In genomic region chr5:72459913-72460312, GRCh38 we compare ENCODE assay signal across 23 cellular contexts. TPM values are rescaled to one million over a fixed set of nuclear protein-coding genes. Genes with fewer than 3 reads are reported as not detected.
DNase-seq lines count a peak whose midpoint lies in the region; ATAC-seq, FAIRE-seq and TF ChIP-seq lines count a peak whose summit lies in the region.
"Had no signal": no experiment of that assay in that cellular context is flagged by ENCODE, and none has a peak within 500 bp of the region (broad histone marks: within the 10 kb centered on the region; RNA-seq: fewer than 3 reads in every experiment).

No MANE protein-coding gene starts in this region.

- H3K9me3 Mint-ChIP-seq in chondrocyte (ENCODE audit: low read depth) = no peaks in the 10 kb centered on the region
- no peaks in the 10 kb centered on the region for H3K9me3 Mint-ChIP-seq in nephron
- H3K9me3 Mint-ChIP-seq: CD4-positive, alpha-beta T cell; CD8-positive, alpha-beta memory T cell; GM23338; HFFc6 had no signal

- H3K4me1 Mint-ChIP-seq in chondrocyte (ENCODE audit: low read depth) (peaks cover 21% of the 10 kb centered on the region), nephron (peaks cover 67% of the 10 kb centered on the region)
- H3K4me1 Mint-ChIP-seq: CD8-positive, alpha-beta memory T cell; GM23338 had no signal

- H3K27me3 Mint-ChIP-seq in chondrocyte (ENCODE audit: low read depth) = no peaks in the 10 kb centered on the region
- peaks cover 2% of the 10 kb centered on the region for H3K27me3 Mint-ChIP-seq in nephron (ENCODE audit: low read depth)

- H3K4me3 ChIP-seq in right cardiac atrium (ENCODE audit: low read length) = no peak overlapping the region
- H3K4me3 ChIP-seq: BLaER1 treated with 17β-estradiol and CSF1 and Interleukin-3, amounts not matched to agents 10 nM and 100 nM; GM23338; HAP-1 had no signal

- peaks cover 9% of the 10 kb centered on the region for H3K4me1 ChIP-seq in right cardiac atrium (ENCODE audit: control insufficient read depth, insufficient read depth, low read length)
- H3K4me1 ChIP-seq: HAP-1 had no signal

- intact Hi-C loops in Right ventricle myocardium superior (cut with DNase I) (loop anchor here (10.0 kb wide), 1 partner anchor 55 kb away; no protein-coding TSS in a partner anchor), right cardiac atrium (cut with DNase I) (loop anchor here in 1 of 4 donors (10.0 kb wide), 1 partner anchor 45 kb away; the partner anchor contains the start of gene ZNF366)

- H3K4me3 Mint-ChIP-seq in chondrocyte (ENCODE audit: unreplicated experiment) (no peak overlapping the region), nephron (no peak overlapping the region)
- H3K4me3 Mint-ChIP-seq: B cell; CD14-positive monocyte; CD4-positive, alpha-beta T cell; CD8-positive, alpha-beta memory T cell; GM23338; HFFc6 had no signal

- no peaks in the 10 kb centered on the region for H3K9me3 ChIP-seq in right cardiac atrium (ENCODE audit: control insufficient read depth, low read length)
- H3K9me3 ChIP-seq: HAP-1 had no signal

- WGBS in right cardiac atrium = 97% methylated on average over 18 of the region's 18 CpGs

- DNase-seq in Right ventricle myocardium superior (peak; percentile 41), right cardiac atrium (no peak), chondrocyte (ENCODE audit: low spot score) (peak; percentile 91), HTR-8/SVneo (ENCODE audit: insufficient read length, low spot score) (no peak), NK-92 (lab: John Stamatoyannopoulos, UW; ENCODE audit: unreplicated experiment) (no peak)
- DNase-seq: CD4-positive, alpha-beta T cell; CD8-positive, alpha-beta memory T cell; DMS 273 treated with DMSO at 0.1 percent for 48 hours; EL; GDM1; HFFc6 had no signal

- FAIRE-seq in HTR-8/SVneo (lab: Jason Lieb, UNC) = no peak
- FAIRE-seq: A204.1, D721Med, H54 had no signal

- no peak overlapping the region for H3K27ac Mint-ChIP-seq in chondrocyte (ENCODE audit: unreplicated experiment)
- H3K27ac Mint-ChIP-seq in nephron = peak overlapping the region in 2 of 3 experiments; percentile 88 to 94
- H3K27ac Mint-ChIP-seq: B cell; CD4-positive, alpha-beta T cell; GM23338; HFFc6 had no signal

- H3K27ac ChIP-seq in right cardiac atrium (ENCODE audit: low read length) = no peak overlapping the region
- H3K27ac ChIP-seq: 22Rv1; BLaER1 treated with 17β-estradiol and CSF1 and Interleukin-3, amounts not matched to agents 10 nM and 100 nM had no signal

- no peak for TF ChIP-seq CTCF in chondrocyte (IDR thresholded peaks at IDR 0.05)
- TF ChIP-seq CTCF in nephron (IDR thresholded peaks at IDR 0.05; ENCODE audit: unreplicated experiment in 3 of 3) = no peak

- ATAC-seq in Right ventricle myocardium superior (ENCODE audit: poor library complexity) (no peak), right cardiac atrium (no peak), HG03097 (IDR thresholded peaks at IDR 0.05; ENCODE audit: low FRiP score, unreplicated experiment) (no peak)
- ATAC-seq: GM23338 had no signal

- H3K36me3 Mint-ChIP-seq in chondrocyte (ENCODE audit: low read depth) = no peaks in the 10 kb centered on the region
- H3K36me3 Mint-ChIP-seq in nephron (ENCODE audit: low read depth) = no peaks in the 10 kb centered on the region
- H3K36me3 Mint-ChIP-seq: CD8-positive, alpha-beta memory T cell had no signal

- H3K27me3 ChIP-seq in right cardiac atrium (ENCODE audit: control insufficient read depth, insufficient read depth) = no peaks in the 10 kb centered on the region
- H3K27me3 ChIP-seq: BLaER1 treated with 17β-estradiol and CSF1 and Interleukin-3, amounts not matched to agents 10 nM and 100 nM had no signal

RNA-seq across cellular contexts. Expression of gene ZNF366, which starts 47.3 kb away (rescaled TPM):
- total RNA-seq in Right ventricle myocardium superior = 8.0 TPM
- 1 to 10 TPM; 4.5 to 8.1 (median 6.1) TPM for total RNA-seq in right cardiac atrium
- 2.5 TPM for polyA plus RNA-seq in right cardiac atrium
- total RNA-seq in chondrocyte = not detected in 3 replicates
- total RNA-seq: B cell; CD8-positive, alpha-beta memory T cell; GM23338; HFFc6 had no signal
- polyA plus RNA-seq: AG04450; CD8-positive, alpha-beta memory T cell; GM23338 had no signal

Comparison
In these comparisons a context has a peak if more than half of its experiments do, and no peak if none do; other contexts are left out.
1. DNase-seq: peak in Right ventricle myocardium superior (single experiment) and chondrocyte (single experiment); none in right cardiac atrium (0 of 3), HTR-8/SVneo (single experiment) and NK-92 (single experiment).